ENCODE assay signal across 2 cellular contexts in genomic region chr10:70115948-70116682, GRCh38.
A peak's percentile ranks its signal among the peaks of the same experiment; 100 is the strongest.
TF ChIP-seq lines count a peak whose summit lies in the region.

No MANE protein-coding gene starts in this region.

TF ChIP-seq in WTC11, 78 proteins besides CTCF, POLR2A, EP300 and RAD21:
- TF ChIP-seq, protein P1, sequence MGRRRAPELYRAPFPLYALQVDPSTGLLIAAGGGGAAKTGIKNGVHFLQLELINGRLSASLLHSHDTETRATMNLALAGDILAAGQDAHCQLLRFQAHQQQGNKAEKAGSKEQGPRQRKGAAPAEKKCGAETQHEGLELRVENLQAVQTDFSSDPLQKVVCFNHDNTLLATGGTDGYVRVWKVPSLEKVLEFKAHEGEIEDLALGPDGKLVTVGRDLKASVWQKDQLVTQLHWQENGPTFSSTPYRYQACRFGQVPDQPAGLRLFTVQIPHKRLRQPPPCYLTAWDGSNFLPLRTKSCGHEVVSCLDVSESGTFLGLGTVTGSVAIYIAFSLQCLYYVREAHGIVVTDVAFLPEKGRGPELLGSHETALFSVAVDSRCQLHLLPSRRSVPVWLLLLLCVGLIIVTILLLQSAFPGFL (CRISPR knock-in tag; IDR thresholded peaks at IDR 0.05; ENCODE audit: borderline replicate concordance): no peak
- no peak for TF ChIP-seq FOXP4 (CRISPR knock-in tag; IDR thresholded peaks at IDR 0.05)
- TF ChIP-seq GTF2I (CRISPR knock-in tag; conservative IDR thresholded peaks at IDR 0.05): no peak
- TF ChIP-seq, protein P2, sequence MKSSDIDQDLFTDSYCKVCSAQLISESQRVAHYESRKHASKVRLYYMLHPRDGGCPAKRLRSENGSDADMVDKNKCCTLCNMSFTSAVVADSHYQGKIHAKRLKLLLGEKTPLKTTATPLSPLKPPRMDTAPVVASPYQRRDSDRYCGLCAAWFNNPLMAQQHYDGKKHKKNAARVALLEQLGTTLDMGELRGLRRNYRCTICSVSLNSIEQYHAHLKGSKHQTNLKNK (CRISPR knock-in tag; IDR thresholded peaks at IDR 0.05): no peak
- TF ChIP-seq, protein P3, sequence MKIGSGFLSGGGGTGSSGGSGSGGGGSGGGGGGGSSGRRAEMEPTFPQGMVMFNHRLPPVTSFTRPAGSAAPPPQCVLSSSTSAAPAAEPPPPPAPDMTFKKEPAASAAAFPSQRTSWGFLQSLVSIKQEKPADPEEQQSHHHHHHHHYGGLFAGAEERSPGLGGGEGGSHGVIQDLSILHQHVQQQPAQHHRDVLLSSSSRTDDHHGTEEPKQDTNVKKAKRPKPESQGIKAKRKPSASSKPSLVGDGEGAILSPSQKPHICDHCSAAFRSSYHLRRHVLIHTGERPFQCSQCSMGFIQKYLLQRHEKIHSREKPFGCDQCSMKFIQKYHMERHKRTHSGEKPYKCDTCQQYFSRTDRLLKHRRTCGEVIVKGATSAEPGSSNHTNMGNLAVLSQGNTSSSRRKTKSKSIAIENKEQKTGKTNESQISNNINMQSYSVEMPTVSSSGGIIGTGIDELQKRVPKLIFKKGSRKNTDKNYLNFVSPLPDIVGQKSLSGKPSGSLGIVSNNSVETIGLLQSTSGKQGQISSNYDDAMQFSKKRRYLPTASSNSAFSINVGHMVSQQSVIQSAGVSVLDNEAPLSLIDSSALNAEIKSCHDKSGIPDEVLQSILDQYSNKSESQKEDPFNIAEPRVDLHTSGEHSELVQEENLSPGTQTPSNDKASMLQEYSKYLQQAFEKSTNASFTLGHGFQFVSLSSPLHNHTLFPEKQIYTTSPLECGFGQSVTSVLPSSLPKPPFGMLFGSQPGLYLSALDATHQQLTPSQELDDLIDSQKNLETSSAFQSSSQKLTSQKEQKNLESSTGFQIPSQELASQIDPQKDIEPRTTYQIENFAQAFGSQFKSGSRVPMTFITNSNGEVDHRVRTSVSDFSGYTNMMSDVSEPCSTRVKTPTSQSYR (CRISPR knock-in tag; IDR thresholded peaks at IDR 0.05): no peak
- no peak for TF ChIP-seq TEAD4 (CRISPR knock-in tag; IDR thresholded peaks at IDR 0.05)
- no peak for TF ChIP-seq ZNF396 (CRISPR knock-in tag; IDR thresholded peaks at IDR 0.05; ENCODE audit: borderline replicate concordance)
- TF ChIP-seq FOXJ3 (CRISPR knock-in tag; IDR thresholded peaks at IDR 0.05; ENCODE audit: borderline replicate concordance): no peak
- TF ChIP-seq FOXK1 (CRISPR knock-in tag; IDR thresholded peaks at IDR 0.05): no peak
- TF ChIP-seq HMGA2 (CRISPR knock-in tag; IDR thresholded peaks at IDR 0.05): no peak
- no peak for TF ChIP-seq ZNF317 (CRISPR knock-in tag; IDR thresholded peaks at IDR 0.05; ENCODE audit: borderline replicate concordance, low read depth)
- no peak for TF ChIP-seq KAT7 (CRISPR knock-in tag; IDR thresholded peaks at IDR 0.05; ENCODE audit: borderline replicate concordance)
- TF ChIP-seq SP1 (CRISPR knock-in tag; conservative IDR thresholded peaks at IDR 0.05): no peak
- TF ChIP-seq SMAD4 (CRISPR knock-in tag; IDR thresholded peaks at IDR 0.05): no peak
- TF ChIP-seq ZNF121 (CRISPR knock-in tag; IDR thresholded peaks at IDR 0.05): no peak
- TF ChIP-seq MYBL2 (CRISPR knock-in tag; IDR thresholded peaks at IDR 0.05): no peak
- no peak for TF ChIP-seq RELA (CRISPR knock-in tag; IDR thresholded peaks at IDR 0.05; ENCODE audit: borderline replicate concordance)

TF ChIP-seq in HepG2, 621 proteins besides CTCF, POLR2A, EP300 and RAD21 (continues in another document):
- 0 out of 2 replicates have a peak, but pooled peaks have one; percentile 26 for TF ChIP-seq MYPOP (CRISPR knock-in tag; IDR thresholded peaks at IDR 0.05)
- TF ChIP-seq JARID2 (CRISPR knock-in tag; IDR thresholded peaks at IDR 0.05; ENCODE audit: insufficient replicate concordance): no peak
- TF ChIP-seq, protein P4, sequence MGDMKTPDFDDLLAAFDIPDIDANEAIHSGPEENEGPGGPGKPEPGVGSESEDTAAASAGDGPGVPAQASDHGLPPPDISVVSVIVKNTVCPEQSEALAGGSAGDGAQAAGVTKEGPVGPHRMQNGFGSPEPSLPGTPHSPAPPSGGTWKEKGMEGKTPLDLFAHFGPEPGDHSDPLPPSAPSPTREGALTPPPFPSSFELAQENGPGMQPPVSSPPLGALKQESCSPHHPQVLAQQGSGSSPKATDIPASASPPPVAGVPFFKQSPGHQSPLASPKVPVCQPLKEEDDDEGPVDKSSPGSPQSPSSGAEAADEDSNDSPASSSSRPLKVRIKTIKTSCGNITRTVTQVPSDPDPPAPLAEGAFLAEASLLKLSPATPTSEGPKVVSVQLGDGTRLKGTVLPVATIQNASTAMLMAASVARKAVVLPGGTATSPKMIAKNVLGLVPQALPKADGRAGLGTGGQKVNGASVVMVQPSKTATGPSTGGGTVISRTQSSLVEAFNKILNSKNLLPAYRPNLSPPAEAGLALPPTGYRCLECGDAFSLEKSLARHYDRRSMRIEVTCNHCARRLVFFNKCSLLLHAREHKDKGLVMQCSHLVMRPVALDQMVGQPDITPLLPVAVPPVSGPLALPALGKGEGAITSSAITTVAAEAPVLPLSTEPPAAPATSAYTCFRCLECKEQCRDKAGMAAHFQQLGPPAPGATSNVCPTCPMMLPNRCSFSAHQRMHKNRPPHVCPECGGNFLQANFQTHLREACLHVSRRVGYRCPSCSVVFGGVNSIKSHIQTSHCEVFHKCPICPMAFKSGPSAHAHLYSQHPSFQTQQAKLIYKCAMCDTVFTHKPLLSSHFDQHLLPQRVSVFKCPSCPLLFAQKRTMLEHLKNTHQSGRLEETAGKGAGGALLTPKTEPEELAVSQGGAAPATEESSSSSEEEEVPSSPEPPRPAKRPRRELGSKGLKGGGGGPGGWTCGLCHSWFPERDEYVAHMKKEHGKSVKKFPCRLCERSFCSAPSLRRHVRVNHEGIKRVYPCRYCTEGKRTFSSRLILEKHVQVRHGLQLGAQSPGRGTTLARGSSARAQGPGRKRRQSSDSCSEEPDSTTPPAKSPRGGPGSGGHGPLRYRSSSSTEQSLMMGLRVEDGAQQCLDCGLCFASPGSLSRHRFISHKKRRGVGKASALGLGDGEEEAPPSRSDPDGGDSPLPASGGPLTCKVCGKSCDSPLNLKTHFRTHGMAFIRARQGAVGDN (CRISPR knock-in tag; IDR thresholded peaks at IDR 0.05): peak; percentile 64
- TF ChIP-seq GATAD2A (CRISPR knock-in tag; IDR thresholded peaks at IDR 0.05): 0 out of 2 replicates have a peak, but pooled peaks have one; percentile 19
- TF ChIP-seq JUNB (CRISPR knock-in tag; IDR thresholded peaks at IDR 0.05; ENCODE audit: borderline replicate concordance): no peak
- no peak for TF ChIP-seq THRA (CRISPR knock-in tag; IDR thresholded peaks at IDR 0.05; ENCODE audit: borderline replicate concordance)
- TF ChIP-seq ZNF136 (CRISPR knock-in tag; IDR thresholded peaks at IDR 0.05; ENCODE audit: low read depth): no peak
- TF ChIP-seq, protein P5, sequence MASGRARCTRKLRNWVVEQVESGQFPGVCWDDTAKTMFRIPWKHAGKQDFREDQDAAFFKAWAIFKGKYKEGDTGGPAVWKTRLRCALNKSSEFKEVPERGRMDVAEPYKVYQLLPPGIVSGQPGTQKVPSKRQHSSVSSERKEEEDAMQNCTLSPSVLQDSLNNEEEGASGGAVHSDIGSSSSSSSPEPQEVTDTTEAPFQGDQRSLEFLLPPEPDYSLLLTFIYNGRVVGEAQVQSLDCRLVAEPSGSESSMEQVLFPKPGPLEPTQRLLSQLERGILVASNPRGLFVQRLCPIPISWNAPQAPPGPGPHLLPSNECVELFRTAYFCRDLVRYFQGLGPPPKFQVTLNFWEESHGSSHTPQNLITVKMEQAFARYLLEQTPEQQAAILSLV (CRISPR knock-in tag; IDR thresholded peaks at IDR 0.05; ENCODE audit: borderline replicate concordance): no peak
- TF ChIP-seq, protein P6, sequence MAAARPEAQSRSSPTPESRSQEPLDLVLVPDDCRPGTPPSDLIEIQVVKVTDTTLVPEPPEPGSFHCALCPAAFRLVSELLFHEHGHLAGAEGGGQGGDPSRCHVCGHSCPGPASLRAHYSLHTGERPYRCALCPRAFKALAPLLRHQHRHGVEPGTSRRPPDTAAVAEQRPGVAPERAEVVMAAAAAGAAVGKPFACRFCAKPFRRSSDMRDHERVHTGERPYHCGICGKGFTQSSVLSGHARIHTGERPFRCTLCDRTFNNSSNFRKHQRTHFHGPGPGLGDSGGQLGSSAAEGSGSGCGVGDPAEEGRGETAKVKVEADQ (CRISPR knock-in tag; IDR thresholded peaks at IDR 0.05; ENCODE audit: borderline replicate concordance): no peak
- peak; percentile 15; the same call in 1 of the 2 replicates for TF ChIP-seq HNF4A (CRISPR knock-in tag; IDR thresholded peaks at IDR 0.05)
- TF ChIP-seq, protein P7, sequence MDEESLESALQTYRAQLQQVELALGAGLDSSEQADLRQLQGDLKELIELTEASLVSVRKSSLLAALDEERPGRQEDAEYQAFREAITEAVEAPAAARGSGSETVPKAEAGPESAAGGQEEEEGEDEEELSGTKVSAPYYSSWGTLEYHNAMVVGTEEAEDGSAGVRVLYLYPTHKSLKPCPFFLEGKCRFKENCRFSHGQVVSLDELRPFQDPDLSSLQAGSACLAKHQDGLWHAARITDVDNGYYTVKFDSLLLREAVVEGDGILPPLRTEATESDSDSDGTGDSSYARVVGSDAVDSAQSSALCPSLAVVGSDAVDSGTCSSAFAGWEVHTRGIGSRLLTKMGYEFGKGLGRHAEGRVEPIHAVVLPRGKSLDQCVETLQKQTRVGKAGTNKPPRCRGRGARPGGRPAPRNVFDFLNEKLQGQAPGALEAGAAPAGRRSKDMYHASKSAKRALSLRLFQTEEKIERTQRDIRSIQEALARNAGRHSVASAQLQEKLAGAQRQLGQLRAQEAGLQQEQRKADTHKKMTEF (CRISPR knock-in tag; IDR thresholded peaks at IDR 0.05): no peak
- TF ChIP-seq ZNF296 (CRISPR knock-in tag; conservative IDR thresholded peaks at IDR 0.05): no peak
- 0 out of 2 replicates have a peak, but pooled peaks have one; percentile 34 for TF ChIP-seq ZNF512 (CRISPR knock-in tag; IDR thresholded peaks at IDR 0.05)
- TF ChIP-seq MBNL3 (CRISPR knock-in tag; conservative IDR thresholded peaks at IDR 0.05): no peak
- TF ChIP-seq, protein P8, sequence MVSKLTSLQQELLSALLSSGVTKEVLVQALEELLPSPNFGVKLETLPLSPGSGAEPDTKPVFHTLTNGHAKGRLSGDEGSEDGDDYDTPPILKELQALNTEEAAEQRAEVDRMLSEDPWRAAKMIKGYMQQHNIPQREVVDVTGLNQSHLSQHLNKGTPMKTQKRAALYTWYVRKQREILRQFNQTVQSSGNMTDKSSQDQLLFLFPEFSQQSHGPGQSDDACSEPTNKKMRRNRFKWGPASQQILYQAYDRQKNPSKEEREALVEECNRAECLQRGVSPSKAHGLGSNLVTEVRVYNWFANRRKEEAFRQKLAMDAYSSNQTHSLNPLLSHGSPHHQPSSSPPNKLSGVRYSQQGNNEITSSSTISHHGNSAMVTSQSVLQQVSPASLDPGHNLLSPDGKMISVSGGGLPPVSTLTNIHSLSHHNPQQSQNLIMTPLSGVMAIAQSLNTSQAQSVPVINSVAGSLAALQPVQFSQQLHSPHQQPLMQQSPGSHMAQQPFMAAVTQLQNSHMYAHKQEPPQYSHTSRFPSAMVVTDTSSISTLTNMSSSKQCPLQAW (CRISPR knock-in tag; IDR thresholded peaks at IDR 0.05): 0 out of 2 replicates have a peak, but pooled peaks have one; percentile 35
- TF ChIP-seq HOXA3 (CRISPR knock-in tag; IDR thresholded peaks at IDR 0.05): 0 out of 2 replicates have a peak, but pooled peaks have one; percentile 28
- no peak for TF ChIP-seq KDM5B (CRISPR knock-in tag; IDR thresholded peaks at IDR 0.05; ENCODE audit: borderline replicate concordance)
- TF ChIP-seq NFKB2 (CRISPR knock-in tag; IDR thresholded peaks at IDR 0.05; ENCODE audit: borderline replicate concordance): peak; percentile 32; the same call in 1 of the 2 replicates
- TF ChIP-seq PHF20 (CRISPR knock-in tag; IDR thresholded peaks at IDR 0.05): no peak
- TF ChIP-seq TAF1 (CRISPR knock-in tag; IDR thresholded peaks at IDR 0.05): no peak
- TF ChIP-seq PRMT3 (CRISPR knock-in tag; IDR thresholded peaks at IDR 0.05; ENCODE audit: borderline replicate concordance, low read depth): no peak
- TF ChIP-seq RBM39 (IDR thresholded peaks at IDR 0.05; ENCODE audit: low read depth, low read length, poor library complexity, severe bottlenecking): no peak
- TF ChIP-seq SSRP1 (CRISPR knock-in tag; IDR thresholded peaks at IDR 0.05): no peak
- TF ChIP-seq STAT5B (CRISPR knock-in tag; IDR thresholded peaks at IDR 0.05): no peak
- TF ChIP-seq XRCC5 (optimal IDR thresholded peaks at IDR 0.05; ENCODE audit: low read length): peak; percentile 54
- TF ChIP-seq ZNF891 (CRISPR knock-in tag; IDR thresholded peaks at IDR 0.05): peak; percentile 23; the same call in 1 of the 2 replicates
- TF ChIP-seq GFI1 (CRISPR knock-in tag; IDR thresholded peaks at IDR 0.05; ENCODE audit: borderline replicate concordance): no peak
- peak; percentile 65; the same call in 1 of the 2 replicates for TF ChIP-seq SMC3 (IDR thresholded peaks at IDR 0.05; ENCODE audit: low read length)
- no peak for TF ChIP-seq ETS1 (CRISPR knock-in tag; IDR thresholded peaks at IDR 0.05)
- no peak for TF ChIP-seq DMAP1 (CRISPR knock-in tag; IDR thresholded peaks at IDR 0.05)
